17 cellular contexts compared by ENCODE assay signal in the genomic region with DNA sequence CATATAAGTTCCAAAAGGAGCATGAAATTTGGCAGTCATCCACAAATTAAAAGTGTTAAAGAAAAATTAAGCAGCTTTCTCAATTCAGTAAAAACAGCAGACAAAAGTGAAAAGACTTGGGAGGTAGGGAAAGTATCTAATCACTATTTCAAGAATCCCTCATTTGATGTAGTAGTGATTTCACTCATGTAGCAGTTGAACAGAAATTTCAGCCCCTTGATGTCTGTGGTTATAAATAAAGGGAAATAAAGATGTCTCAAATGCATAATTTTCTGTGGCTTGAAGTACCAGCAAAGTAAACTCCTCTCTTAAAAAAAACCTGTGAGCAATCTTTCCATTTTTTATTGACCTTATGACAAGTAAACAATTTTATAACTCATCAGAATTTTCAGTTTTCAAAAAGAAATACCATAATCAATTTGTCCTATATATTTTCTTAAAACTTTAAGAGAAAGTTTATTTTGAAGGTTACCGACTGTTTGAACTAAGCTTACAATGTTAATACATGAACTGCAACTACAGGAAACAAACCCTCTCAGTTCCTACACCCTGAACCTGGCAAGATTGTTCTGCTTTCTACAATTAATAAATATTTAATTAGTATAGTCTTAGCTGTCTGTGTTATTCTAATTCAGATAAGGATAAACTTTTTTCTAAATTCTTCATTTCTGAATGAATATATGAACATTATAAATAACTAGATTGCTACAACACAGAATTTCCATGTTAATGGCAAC.
DNase-seq lines count a peak whose midpoint lies in the region; ATAC-seq and TF ChIP-seq lines count a peak whose summit lies in the region.
"Had no signal": no experiment of that assay in that cellular context is flagged by ENCODE, and none has a peak within 500 bp of the region (broad histone marks: within the 10 kb centered on the region; RNA-seq: fewer than 3 reads in every experiment).

No MANE protein-coding gene starts in this region.

- H3K4me1 Mint-ChIP-seq in activated naive CD4-positive, alpha-beta T cell treated with anti-CD3 and anti-CD28 coated beads, Interleukin-2, amount 50 U/mL, for 24 hours: peaks cover 89% of the 10 kb centered on the region
- peaks cover 84% of the 10 kb centered on the region for H3K4me1 Mint-ChIP-seq in central memory CD8-positive, alpha-beta T cell

- no peaks in the 10 kb centered on the region for H3K27me3 Mint-ChIP-seq in activated naive CD4-positive, alpha-beta T cell treated with anti-CD3 and anti-CD28 coated beads, Interleukin-2, amount 50 U/mL, for 24 hours
- H3K27me3 Mint-ChIP-seq in central memory CD8-positive, alpha-beta T cell: no peaks in the 10 kb centered on the region

- peak; percentile 56 for ATAC-seq in HG02885 (IDR thresholded peaks at IDR 0.05; ENCODE audit: poor library complexity, unreplicated experiment)
- no peak for ATAC-seq in central memory CD8-positive, alpha-beta T cell (replicated peaks; ENCODE audit: extremely low read depth, poor library complexity, severe bottlenecking)
- no peak for ATAC-seq in left lobe of liver
- ATAC-seq in SK-N-SH treated with all-trans-retinoic acid at 6 μM for 48 hours: no peak
- no peak for ATAC-seq in foreskin keratinocyte

- no peaks in the 10 kb centered on the region for H3K4me1 ChIP-seq in foreskin keratinocyte

- DNase-seq in activated naive CD4-positive, alpha-beta T cell (lab: John Stamatoyannopoulos, UW): no peak
- DNase-seq in central memory CD8-positive, alpha-beta T cell (ENCODE audit: low spot score in 2 of 2): no peak
- DNase-seq in left lobe of liver (ENCODE audit: low spot score) (no peak), foreskin keratinocyte (no peak)
- no peak for DNase-seq in stimulated activated CD4-positive, alpha-beta T cell treated with anti-CD3 and anti-CD28 coated beads, Interleukin-12 subunit alpha, Interleukin-12 subunit beta, amount 100 ng/mL, for 4 hours
- DNase-seq: erythroblast; MG63; NCI-H2029 treated with DMSO at 0.1 percent for 48 hours; NCI-H526; OCI-M1; stimulated activated CD4-positive, alpha-beta T cell treated with anti-CD3 and anti-CD28 coated beads, Interleukin-15, amount 100 ng/mL, for 24 hours; WERI-Rb-1 had no signal

- TF ChIP-seq CTCF in foreskin keratinocyte (conservative IDR thresholded peaks at IDR 0.05): no peak

- no peaks in the 10 kb centered on the region for H3K27me3 ChIP-seq in foreskin keratinocyte
- H3K27me3 ChIP-seq: MG63 had no signal

- H3K36me3 Mint-ChIP-seq in activated naive CD4-positive, alpha-beta T cell treated with anti-CD3 and anti-CD28 coated beads, Interleukin-2, amount 50 U/mL, for 24 hours: peaks cover 49% of the 10 kb centered on the region
- H3K36me3 Mint-ChIP-seq in central memory CD8-positive, alpha-beta T cell (ENCODE audit: insufficient read depth): peaks cover 9% of the 10 kb centered on the region

- peak overlapping the region; percentile 56 for H3K27ac Mint-ChIP-seq in activated naive CD4-positive, alpha-beta T cell treated with anti-CD3 and anti-CD28 coated beads, Interleukin-2, amount 50 U/mL, for 24 hours
- peak overlapping the region; percentile 59 for H3K27ac Mint-ChIP-seq in central memory CD8-positive, alpha-beta T cell (ENCODE audit: low read depth)

- no peak overlapping the region for H3K27ac ChIP-seq in foreskin keratinocyte
- H3K27ac ChIP-seq: coronary artery, SK-N-MC, WERI-Rb-1 had no signal

- peak overlapping the region; percentile 32 for H3K4me3 Mint-ChIP-seq in activated naive CD4-positive, alpha-beta T cell treated with anti-CD3 and anti-CD28 coated beads, Interleukin-2, amount 50 U/mL, for 24 hours
- H3K4me3 Mint-ChIP-seq in central memory CD8-positive, alpha-beta T cell: peak overlapping the region; percentile 64

- peaks cover 2% of the 10 kb centered on the region for H3K9me3 Mint-ChIP-seq in activated naive CD4-positive, alpha-beta T cell treated with anti-CD3 and anti-CD28 coated beads, Interleukin-2, amount 50 U/mL, for 24 hours
- H3K9me3 Mint-ChIP-seq in central memory CD8-positive, alpha-beta T cell: no peaks in the 10 kb centered on the region

TF ChIP-seq in SK-N-SH treated with all-trans-retinoic acid at 6 μM for 48 hours, 23 proteins besides CTCF, POLR2A, EP300 and RAD21:
- TF ChIP-seq RARB (CRISPR knock-in tag; IDR thresholded peaks at IDR 0.05) (no peak), TOX (CRISPR knock-in tag; IDR thresholded peaks at IDR 0.05; ENCODE audit: borderline replicate concordance) (no peak), ZNF70 (CRISPR knock-in tag; IDR thresholded peaks at IDR 0.05) (no peak), BACH2 (CRISPR knock-in tag; IDR thresholded peaks at IDR 0.05; ENCODE audit: borderline replicate concordance) (no peak), ZNF8 (CRISPR knock-in tag; IDR thresholded peaks at IDR 0.05) (no peak), CSDC2 (CRISPR knock-in tag; IDR thresholded peaks at IDR 0.05) (no peak), ISL1 (CRISPR knock-in tag; IDR thresholded peaks at IDR 0.05) (no peak), ZNF565 (CRISPR knock-in tag; conservative IDR thresholded peaks at IDR 0.05; ENCODE audit: low read depth) (no peak), OSR1 (CRISPR knock-in tag; IDR thresholded peaks at IDR 0.05) (no peak), ZC3H10 (CRISPR knock-in tag; IDR thresholded peaks at IDR 0.05) (no peak)
- TF ChIP-seq, protein P1, sequence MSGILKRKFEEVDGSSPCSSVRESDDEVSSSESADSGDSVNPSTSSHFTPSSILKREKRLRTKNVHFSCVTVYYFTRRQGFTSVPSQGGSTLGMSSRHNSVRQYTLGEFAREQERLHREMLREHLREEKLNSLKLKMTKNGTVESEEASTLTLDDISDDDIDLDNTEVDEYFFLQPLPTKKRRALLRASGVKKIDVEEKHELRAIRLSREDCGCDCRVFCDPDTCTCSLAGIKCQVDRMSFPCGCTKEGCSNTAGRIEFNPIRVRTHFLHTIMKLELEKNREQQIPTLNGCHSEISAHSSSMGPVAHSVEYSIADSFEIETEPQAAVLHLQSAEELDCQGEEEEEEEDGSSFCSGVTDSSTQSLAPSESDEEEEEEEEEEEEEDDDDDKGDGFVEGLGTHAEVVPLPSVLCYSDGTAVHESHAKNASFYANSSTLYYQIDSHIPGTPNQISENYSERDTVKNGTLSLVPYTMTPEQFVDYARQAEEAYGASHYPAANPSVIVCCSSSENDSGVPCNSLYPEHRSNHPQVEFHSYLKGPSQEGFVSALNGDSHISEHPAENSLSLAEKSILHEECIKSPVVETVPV (CRISPR knock-in tag; IDR thresholded peaks at IDR 0.05): no peak
- TF ChIP-seq, protein P2, sequence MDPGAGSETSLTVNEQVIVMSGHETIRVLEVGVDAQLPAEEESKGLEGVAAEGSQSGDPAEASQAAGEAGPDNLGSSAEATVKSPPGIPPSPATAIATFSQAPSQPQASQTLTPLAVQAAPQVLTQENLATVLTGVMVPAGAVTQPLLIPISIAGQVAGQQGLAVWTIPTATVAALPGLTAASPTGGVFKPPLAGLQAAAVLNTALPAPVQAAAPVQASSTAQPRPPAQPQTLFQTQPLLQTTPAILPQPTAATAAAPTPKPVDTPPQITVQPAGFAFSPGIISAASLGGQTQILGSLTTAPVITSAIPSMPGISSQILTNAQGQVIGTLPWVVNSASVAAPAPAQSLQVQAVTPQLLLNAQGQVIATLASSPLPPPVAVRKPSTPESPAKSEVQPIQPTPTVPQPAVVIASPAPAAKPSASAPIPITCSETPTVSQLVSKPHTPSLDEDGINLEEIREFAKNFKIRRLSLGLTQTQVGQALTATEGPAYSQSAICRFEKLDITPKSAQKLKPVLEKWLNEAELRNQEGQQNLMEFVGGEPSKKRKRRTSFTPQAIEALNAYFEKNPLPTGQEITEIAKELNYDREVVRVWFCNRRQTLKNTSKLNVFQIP (CRISPR knock-in tag; IDR thresholded peaks at IDR 0.05; ENCODE audit: borderline replicate concordance, low read depth): no peak
- TF ChIP-seq, protein P3, sequence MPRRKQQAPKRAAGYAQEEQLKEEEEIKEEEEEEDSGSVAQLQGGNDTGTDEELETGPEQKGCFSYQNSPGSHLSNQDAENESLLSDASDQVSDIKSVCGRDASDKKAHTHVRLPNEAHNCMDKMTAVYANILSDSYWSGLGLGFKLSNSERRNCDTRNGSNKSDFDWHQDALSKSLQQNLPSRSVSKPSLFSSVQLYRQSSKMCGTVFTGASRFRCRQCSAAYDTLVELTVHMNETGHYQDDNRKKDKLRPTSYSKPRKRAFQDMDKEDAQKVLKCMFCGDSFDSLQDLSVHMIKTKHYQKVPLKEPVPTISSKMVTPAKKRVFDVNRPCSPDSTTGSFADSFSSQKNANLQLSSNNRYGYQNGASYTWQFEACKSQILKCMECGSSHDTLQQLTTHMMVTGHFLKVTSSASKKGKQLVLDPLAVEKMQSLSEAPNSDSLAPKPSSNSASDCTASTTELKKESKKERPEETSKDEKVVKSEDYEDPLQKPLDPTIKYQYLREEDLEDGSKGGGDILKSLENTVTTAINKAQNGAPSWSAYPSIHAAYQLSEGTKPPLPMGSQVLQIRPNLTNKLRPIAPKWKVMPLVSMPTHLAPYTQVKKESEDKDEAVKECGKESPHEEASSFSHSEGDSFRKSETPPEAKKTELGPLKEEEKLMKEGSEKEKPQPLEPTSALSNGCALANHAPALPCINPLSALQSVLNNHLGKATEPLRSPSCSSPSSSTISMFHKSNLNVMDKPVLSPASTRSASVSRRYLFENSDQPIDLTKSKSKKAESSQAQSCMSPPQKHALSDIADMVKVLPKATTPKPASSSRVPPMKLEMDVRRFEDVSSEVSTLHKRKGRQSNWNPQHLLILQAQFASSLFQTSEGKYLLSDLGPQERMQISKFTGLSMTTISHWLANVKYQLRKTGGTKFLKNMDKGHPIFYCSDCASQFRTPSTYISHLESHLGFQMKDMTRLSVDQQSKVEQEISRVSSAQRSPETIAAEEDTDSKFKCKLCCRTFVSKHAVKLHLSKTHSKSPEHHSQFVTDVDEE (CRISPR knock-in tag; IDR thresholded peaks at IDR 0.05): no peak
TF ChIP-seq in SK-N-SH treated with all-trans-retinoic acid at 6 μM for 48 hours: peak in this region for 0.
